In the genomic region with DNA sequence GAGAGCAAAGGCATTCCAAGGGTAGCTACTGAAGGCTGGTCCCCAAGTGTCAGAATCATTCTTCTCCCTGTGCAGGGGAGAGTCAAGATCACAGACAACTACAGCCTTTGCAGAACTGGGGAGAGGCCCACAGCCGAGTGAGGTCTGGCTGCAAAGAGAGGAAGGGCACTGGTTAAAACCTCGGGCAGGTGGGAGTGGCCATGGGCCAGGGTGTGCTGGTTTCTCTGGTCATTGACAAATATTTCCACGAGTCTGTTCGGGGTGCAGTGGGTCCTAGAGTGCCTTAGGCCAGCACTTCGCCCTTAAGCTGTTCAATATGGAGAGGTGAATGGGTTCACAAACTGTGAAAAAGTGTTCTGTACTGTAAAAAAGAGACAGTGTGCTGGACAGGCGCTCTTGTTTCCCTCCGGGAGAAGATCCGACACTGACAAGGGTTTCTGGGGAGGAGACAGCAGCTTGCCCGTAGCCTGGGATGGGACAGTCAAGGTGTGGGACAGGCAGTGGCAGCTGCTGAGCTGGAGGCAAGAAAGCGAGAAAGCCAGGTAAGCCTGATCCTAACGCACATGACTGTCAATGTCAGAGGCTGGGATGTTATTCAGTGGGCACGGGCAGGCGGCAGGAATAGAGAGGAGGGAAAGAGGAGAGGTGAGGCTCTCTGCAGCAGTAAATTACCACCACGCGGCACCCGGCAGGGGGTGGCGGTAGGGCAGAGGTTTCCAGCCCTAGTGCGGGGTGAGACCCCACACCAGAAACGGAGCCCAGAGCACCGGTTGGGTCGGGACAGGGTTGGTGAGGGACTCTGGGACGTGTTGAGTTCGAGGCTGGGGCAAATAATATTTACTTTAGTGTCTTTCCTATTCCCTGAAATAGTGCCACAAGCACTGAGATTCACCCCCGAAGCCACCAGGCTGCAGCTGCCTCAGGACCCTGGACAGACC, we compare ENCODE assay signal across 9 cellular contexts.
DNase-seq lines count a peak whose midpoint lies in the region; ATAC-seq and TF ChIP-seq lines count a peak whose summit lies in the region.
"Had no signal": no experiment of that assay in that cellular context is flagged by ENCODE, and none has a peak within 500 bp of the region (broad histone marks: within the 10 kb centered on the region; RNA-seq: fewer than 3 reads in every experiment).

No MANE protein-coding gene starts in this region.

- DNase-seq in NCI-H2227 (lab: John Stamatoyannopoulos, UW; ENCODE audit: unreplicated experiment) (peak; percentile 26), NCI-H2227 treated with DMSO at 0.1 percent for 48 hours (lab: John Stamatoyannopoulos, UW) (no peak), GM10248 (ENCODE audit: extremely low spot score) (peak; percentile 15), nephron progenitor cell (no peak), CD1c-positive myeloid dendritic cell (ENCODE audit: extremely low spot score) (no peak), head of caudate nucleus (no peak)
- no peak for DNase-seq in activated naive CD8-positive, alpha-beta T cell treated with anti-CD3 and anti-CD28 coated beads, Interleukin-2, amount 50 U/mL, for 24 hours
- DNase-seq: NCI-H1436 treated with DMSO at 0.1 percent for 48 hours had no signal

- H3K4me1 Mint-ChIP-seq in activated naive CD8-positive, alpha-beta T cell treated with anti-CD3 and anti-CD28 coated beads, Interleukin-2, amount 50 U/mL, for 24 hours: peaks cover 5% of the 10 kb centered on the region
- peaks cover 25% of the 10 kb centered on the region for H3K4me1 Mint-ChIP-seq in nephron progenitor cell

- no peak overlapping the region for H3K27ac Mint-ChIP-seq in activated naive CD8-positive, alpha-beta T cell treated with anti-CD3 and anti-CD28 coated beads, Interleukin-2, amount 50 U/mL, for 24 hours
- no peak overlapping the region for H3K27ac Mint-ChIP-seq in nephron progenitor cell

- TF ChIP-seq CTCF in GM10248 (IDR thresholded peaks at IDR 0.05; ENCODE audit: control extremely low read depth, extremely low read depth, low read depth, missing control alignments) (no peak), nephron progenitor cell (IDR thresholded peaks at IDR 0.05) (no peak)

- no peaks in the 10 kb centered on the region for H3K9me3 Mint-ChIP-seq in activated naive CD8-positive, alpha-beta T cell treated with anti-CD3 and anti-CD28 coated beads, Interleukin-2, amount 50 U/mL, for 24 hours
- H3K9me3 Mint-ChIP-seq in nephron progenitor cell: no peaks in the 10 kb centered on the region

- peak overlapping the region; percentile 39 for H3K4me3 Mint-ChIP-seq in activated naive CD8-positive, alpha-beta T cell treated with anti-CD3 and anti-CD28 coated beads, Interleukin-2, amount 50 U/mL, for 24 hours
- H3K4me3 Mint-ChIP-seq in nephron progenitor cell: peak overlapping the region; percentile 49

- POLR2A ChIA-PET in GM10248 (lab: Yijun Ruan, JAX): no interaction called here

- no peak for ATAC-seq in activated naive CD8-positive, alpha-beta T cell treated with anti-CD3 and anti-CD28 coated beads, Interleukin-2, amount 50 U/mL, for 24 hours
- no peak for ATAC-seq in HG02938 (IDR thresholded peaks at IDR 0.05; ENCODE audit: unreplicated experiment)

- no peaks in the 10 kb centered on the region for H3K36me3 Mint-ChIP-seq in activated naive CD8-positive, alpha-beta T cell treated with anti-CD3 and anti-CD28 coated beads, Interleukin-2, amount 50 U/mL, for 24 hours (ENCODE audit: low read depth)
- H3K36me3 Mint-ChIP-seq in nephron progenitor cell (ENCODE audit: low read depth): no peaks in the 10 kb centered on the region

- peaks cover 44% of the 10 kb centered on the region for H3K27me3 Mint-ChIP-seq in activated naive CD8-positive, alpha-beta T cell treated with anti-CD3 and anti-CD28 coated beads, Interleukin-2, amount 50 U/mL, for 24 hours
- H3K27me3 Mint-ChIP-seq in nephron progenitor cell (ENCODE audit: low read depth, poor library complexity): peaks cover 86% of the 10 kb centered on the region

- CTCF ChIA-PET in GM10248 (lab: Yijun Ruan, JAX): interaction anchor here (0.8 to 7.5 kb wide), 21 partner anchors 9 to 515 kb away, joined by 3 to 66 read pairs (median 4); no protein-coding TSS in a partner anchor

- intact Hi-C loops in head of caudate nucleus (cut with DNase I): no loop called here

Comparison
In these comparisons a context has a peak if more than half of its experiments do, and no peak if none do; other contexts are left out.
1. DNase-seq: peak in NCI-H2227 (single experiment) and GM10248 (single experiment); none in NCI-H2227 treated with DMSO at 0.1 percent for 48 hours (single experiment), activated naive CD8-positive, alpha-beta T cell treated with anti-CD3 and anti-CD28 coated beads, Interleukin-2, amount 50 U/mL, for 24 hours (single experiment), nephron progenitor cell (single experiment), CD1c-positive myeloid dendritic cell (single experiment) and head of caudate nucleus (0 of 42).